12 cellular contexts compared by ENCODE assay signal in genomic region chr21:45478816-45479669, GRCh38.
A peak's percentile ranks its signal among the peaks of the same experiment; 100 is the strongest.
DNase-seq lines count a peak whose midpoint lies in the region; ATAC-seq and TF ChIP-seq lines count a peak whose summit lies in the region.
"Had no signal": no experiment of that assay in that cellular context is flagged by ENCODE, and none has a peak within 500 bp of the region (broad histone marks: within the 10 kb centered on the region; RNA-seq: fewer than 3 reads in every experiment).

No MANE protein-coding gene starts in this region.

- H3K27ac Mint-ChIP-seq in CD8-positive, alpha-beta T cell, result peak overlapping the region; percentile 98
- H3K27ac Mint-ChIP-seq in brain, result peak overlapping the region in 3 of 5 experiments; percentile 45 to 66 (median 58)
- peak overlapping the region; percentile 95 to 100 (median 98) for H3K27ac Mint-ChIP-seq in naive thymus-derived CD8-positive, alpha-beta T cell

- ATAC-seq in CD8-positive, alpha-beta T cell, result peak; percentile 4
- peak; percentile 3 to 4 for ATAC-seq in naive thymus-derived CD8-positive, alpha-beta T cell

- H3K4me3 ChIP-seq in CD8-positive, alpha-beta T cell (ENCODE audit: low read depth, low read length), result peak overlapping the region; percentile 44
- H3K4me3 ChIP-seq in KMS-11 (IDR thresholded peaks at IDR 0.05; ENCODE audit: insufficient read depth, low read depth, low read length) (no peak overlapping the region), MG63 (no peak overlapping the region)
- H3K4me3 ChIP-seq: thyroid gland had no signal

- peak overlapping the region; percentile 74 for H3K27ac ChIP-seq in CD8-positive, alpha-beta T cell (ENCODE audit: low read depth, low read length)
- H3K27ac ChIP-seq in KMS-11, result no peak overlapping the region

- H3K9me3 ChIP-seq in CD8-positive, alpha-beta T cell (ENCODE audit: low read length), result no peaks in the 10 kb centered on the region
- no peaks in the 10 kb centered on the region for H3K9me3 ChIP-seq in MG63
- H3K9me3 ChIP-seq: thyroid gland had no signal

- CTCF ChIA-PET in CD8-positive, alpha-beta T cell (lab: Charles Lee), result interaction anchor here (0.8 to 3.8 kb wide), 6 partner anchors 15 to 415 kb away, joined by 3 to 33 read pairs (median 3); no protein-coding TSS in a partner anchor

- no peaks in the 10 kb centered on the region for H4K20me1 ChIP-seq in KMS-11 (ENCODE audit: insufficient read depth)

- peaks cover 36% of the 10 kb centered on the region for H3K4me1 Mint-ChIP-seq in CD8-positive, alpha-beta T cell (ENCODE audit: low read depth)
- peaks cover 7% of the 10 kb centered on the region for H3K4me1 Mint-ChIP-seq in brain
- peaks cover 24 to 52% (median 47%) of the 10 kb centered on the region in 4 donors for H3K4me1 Mint-ChIP-seq in naive thymus-derived CD8-positive, alpha-beta T cell

- no peaks in the 10 kb centered on the region for H3K79me2 ChIP-seq in KMS-11 (ENCODE audit: insufficient read depth, low read depth)

- peaks cover 49% of the 10 kb centered on the region for H3K4me1 ChIP-seq in CD8-positive, alpha-beta T cell (ENCODE audit: insufficient read depth, low read length)
- H3K4me1 ChIP-seq in KMS-11 (ENCODE audit: low read depth, poor library complexity, severe bottlenecking), result no peaks in the 10 kb centered on the region
- H3K4me1 ChIP-seq: thyroid gland had no signal

- H3K36me3 ChIP-seq in CD8-positive, alpha-beta T cell (ENCODE audit: insufficient read depth, low read length), result no peaks in the 10 kb centered on the region
- H3K36me3 ChIP-seq in KMS-11 (ENCODE audit: insufficient read depth), result no peaks in the 10 kb centered on the region
- no peaks in the 10 kb centered on the region for H3K36me3 ChIP-seq in MG63

- H3K27me3 ChIP-seq in CD8-positive, alpha-beta T cell (ENCODE audit: insufficient read depth, low read length), result no peaks in the 10 kb centered on the region
- H3K27me3 ChIP-seq in KMS-11 (ENCODE audit: insufficient read depth, low read depth), result peaks cover 36% of the 10 kb centered on the region; the same call in 1 of the 2 replicates
- no peaks in the 10 kb centered on the region for H3K27me3 ChIP-seq in MG63
- H3K27me3 ChIP-seq: thyroid gland had no signal

- no peaks in the 10 kb centered on the region for H3K27me3 Mint-ChIP-seq in CD8-positive, alpha-beta T cell (ENCODE audit: low read depth)
- H3K27me3 Mint-ChIP-seq in brain, result no peaks in the 10 kb centered on the region
- H3K27me3 Mint-ChIP-seq in naive thymus-derived CD8-positive, alpha-beta T cell, result no peaks in the 10 kb centered on the region

- peak overlapping the region; percentile 85 for H3K4me3 Mint-ChIP-seq in CD8-positive, alpha-beta T cell
- no peak overlapping the region for H3K4me3 Mint-ChIP-seq in brain
- H3K4me3 Mint-ChIP-seq in naive thymus-derived CD8-positive, alpha-beta T cell, result peak overlapping the region; percentile 73 to 94 (median 84)
- H3K4me3 Mint-ChIP-seq: nephron progenitor cell had no signal

- H2AFZ ChIP-seq in KMS-11 (ENCODE audit: low read depth), result peak overlapping the region; percentile 38; the same call in 1 of the 2 replicates

- TF ChIP-seq CTCF in CD8-positive, alpha-beta T cell (IDR thresholded peaks at IDR 0.05), result no peak
- TF ChIP-seq CTCF in KMS-11 (conservative IDR thresholded peaks at IDR 0.05; ENCODE audit: low read depth, low read length) (no peak), brain (conservative IDR thresholded peaks at IDR 0.05) (no peak)

- H3K4me2 ChIP-seq in KMS-11, result no peak overlapping the region; the same call in 1 of the 2 replicates

- peak in 1 of 7 experiments; percentile 14 for DNase-seq in CD8-positive, alpha-beta T cell
- no peak for DNase-seq in naive thymus-derived CD8-positive, alpha-beta T cell
- no peak for DNase-seq in MG63
- no peak for DNase-seq in HCEC 1CT
- no peak for DNase-seq in activated effector memory CD4-positive, alpha-beta T cell treated with anti-CD3 and anti-CD28 coated beads, Interleukin-2, amount 50 U/mL, for 16 hours
- no peak for DNase-seq in NCI-H1048 (lab: John Stamatoyannopoulos, UW)
- DNase-seq: activated gamma-delta T cell, NCI-H524 treated with DMSO at 0.1 percent for 48 hours had no signal

- no peaks in the 10 kb centered on the region for H3K9me3 Mint-ChIP-seq in CD8-positive, alpha-beta T cell
- no peaks in the 10 kb centered on the region for H3K9me3 Mint-ChIP-seq in brain
- H3K9me3 Mint-ChIP-seq in naive thymus-derived CD8-positive, alpha-beta T cell, result no peaks in the 10 kb centered on the region
- H3K9me3 Mint-ChIP-seq: nephron progenitor cell had no signal

- POLR2A ChIA-PET in CD8-positive, alpha-beta T cell (lab: Charles Lee), result interaction anchor here (0.8 to 1.5 kb wide), 2 partner anchors 9 to 11 kb away, joined by 3 read pairs; no protein-coding TSS in a partner anchor
- POLR2A ChIA-PET in naive thymus-derived CD8-positive, alpha-beta T cell (lab: Charles Lee), result interaction anchor here (1.2 to 2.5 kb wide), 4 partner anchors 8 to 118 kb away, joined by 4 to 9 read pairs (median 6); no protein-coding TSS in a partner anchor

- intact Hi-C loops in CD8-positive, alpha-beta T cell (cut with DNase I, micrococcal nuclease), result loop anchor here (1.0 to 5.0 kb wide), 7 partner anchors 43 to 444 kb away; partner anchors contain the start of gene SLC19A1 (in 1 of the 2)

- H3K36me3 Mint-ChIP-seq in CD8-positive, alpha-beta T cell, result peaks cover 1% of the 10 kb centered on the region
- peaks cover 7% of the 10 kb centered on the region for H3K36me3 Mint-ChIP-seq in brain
- H3K36me3 Mint-ChIP-seq in naive thymus-derived CD8-positive, alpha-beta T cell, result no peaks in the 10 kb centered on the region

- H3K9ac ChIP-seq in KMS-11, result no peak overlapping the region

Comparison
In these comparisons a context has a peak if more than half of its experiments do, and no peak if none do; other contexts are left out.
1. H3K4me3 Mint-ChIP-seq: peak in CD8-positive, alpha-beta T cell (single experiment) and naive thymus-derived CD8-positive, alpha-beta T cell (10 of 10); none in brain (0 of 5).
2. Peak in every context shown above with its lines, with median percentiles within 50 percentile points of each other: H3K27ac Mint-ChIP-seq.